Comparison of ENCODE assay signal across 7 cellular contexts in genomic region chr12:130162267-130162666, GRCh38. TPM values are rescaled to one million over a fixed set of nuclear protein-coding genes. Genes with fewer than 3 reads are reported as not detected.
DNase-seq lines count a peak whose midpoint lies in the region; ATAC-seq and TF ChIP-seq lines count a peak whose summit lies in the region.

A gene with protein sequence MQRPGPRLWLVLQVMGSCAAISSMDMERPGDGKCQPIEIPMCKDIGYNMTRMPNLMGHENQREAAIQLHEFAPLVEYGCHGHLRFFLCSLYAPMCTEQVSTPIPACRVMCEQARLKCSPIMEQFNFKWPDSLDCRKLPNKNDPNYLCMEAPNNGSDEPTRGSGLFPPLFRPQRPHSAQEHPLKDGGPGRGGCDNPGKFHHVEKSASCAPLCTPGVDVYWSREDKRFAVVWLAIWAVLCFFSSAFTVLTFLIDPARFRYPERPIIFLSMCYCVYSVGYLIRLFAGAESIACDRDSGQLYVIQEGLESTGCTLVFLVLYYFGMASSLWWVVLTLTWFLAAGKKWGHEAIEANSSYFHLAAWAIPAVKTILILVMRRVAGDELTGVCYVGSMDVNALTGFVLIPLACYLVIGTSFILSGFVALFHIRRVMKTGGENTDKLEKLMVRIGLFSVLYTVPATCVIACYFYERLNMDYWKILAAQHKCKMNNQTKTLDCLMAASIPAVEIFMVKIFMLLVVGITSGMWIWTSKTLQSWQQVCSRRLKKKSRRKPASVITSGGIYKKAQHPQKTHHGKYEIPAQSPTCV (plus strand): TSS chr12:130162464. CDS start chr12:130162943, 479 bp downstream.

- peaks cover 25% of the 10 kb centered on the region for H3K4me1 Mint-ChIP-seq in stimulated activated naive CD8-positive, alpha-beta T cell treated with anti-CD3 and anti-CD28 coated beads, Interleukin-15, amount 100 ng/mL, for 72 hours

- no peak for TF ChIP-seq CTCF in body of pancreas (IDR thresholded peaks at IDR 0.05)
- no peak for TF ChIP-seq CTCF in lower leg skin (IDR thresholded peaks at IDR 0.05)
- TF ChIP-seq CTCF in GM10248 (IDR thresholded peaks at IDR 0.05; ENCODE audit: control extremely low read depth, extremely low read depth, low read depth, missing control alignments): no peak

- no peaks in the 10 kb centered on the region for H3K9me3 ChIP-seq in body of pancreas

- H3K4me3 ChIP-seq in body of pancreas (no peak within 1 kb of the TSS), lower leg skin (ENCODE audit: low read depth, poor library complexity, severe bottlenecking) (peak within 1 kb of the TSS; percentile 34)

- peaks cover 0 to 3% of the 10 kb centered on the region in 2 donors for H3K27me3 ChIP-seq in body of pancreas

- ATAC-seq in body of pancreas (peak; percentile 69), HG03439 (IDR thresholded peaks at IDR 0.05; ENCODE audit: unreplicated experiment) (no peak), GM21576 (IDR thresholded peaks at IDR 0.05; ENCODE audit: unreplicated experiment) (no peak)
- ATAC-seq in stimulated activated naive CD8-positive, alpha-beta T cell treated with anti-CD3 and anti-CD28 coated beads, Interleukin-15, amount 100 ng/mL, for 72 hours: peak; percentile 61

- H3K27me3 Mint-ChIP-seq in stimulated activated naive CD8-positive, alpha-beta T cell treated with anti-CD3 and anti-CD28 coated beads, Interleukin-15, amount 100 ng/mL, for 72 hours: peaks cover 45% of the 10 kb centered on the region

- intact Hi-C loops in body of pancreas (cut with DNase I): no loop called here
- intact Hi-C loops in lower leg skin (cut with DNase I; ENCODE audit: low total_unique reads): no loop called here

- TF ChIP-seq POLR2A in body of pancreas (IDR thresholded peaks at IDR 0.05) (no peak), lower leg skin (IDR thresholded peaks at IDR 0.05) (no peak)

- no peaks in the 10 kb centered on the region for H3K9me3 Mint-ChIP-seq in stimulated activated naive CD8-positive, alpha-beta T cell treated with anti-CD3 and anti-CD28 coated beads, Interleukin-15, amount 100 ng/mL, for 72 hours

- H3K36me3 ChIP-seq in body of pancreas (replicated peaks in 1 of 2; ENCODE audit: insufficient read depth in 1 of 2, low read depth in 2 of 2): no peaks in the 10 kb centered on the region

- no peak within 1 kb of the TSS for H3K27ac Mint-ChIP-seq in stimulated activated naive CD8-positive, alpha-beta T cell treated with anti-CD3 and anti-CD28 coated beads, Interleukin-15, amount 100 ng/mL, for 72 hours

- POLR2A ChIA-PET in GM10248 (lab: Yijun Ruan, JAX): no interaction called here

- WGBS in body of pancreas, 2 donors: 1% methylated on average over 20 of the region's 51 CpGs; no CpG with 5 or more reads in 1 of the 2 donors
- WGBS in lower leg skin, 2 donors: 1 to 7% methylated on average over 3 to 33 of the region's 51 CpGs

- peak within 1 kb of the TSS; percentile 62 to 73 for H3K4me3 Mint-ChIP-seq in stimulated activated naive CD8-positive, alpha-beta T cell treated with anti-CD3 and anti-CD28 coated beads, Interleukin-15, amount 100 ng/mL, for 72 hours

- CTCF ChIA-PET in GM10248 (lab: Yijun Ruan, JAX): no interaction called here

- DNase-seq in NCI-H146 treated with DMSO at 0.1 percent for 48 hours (lab: John Stamatoyannopoulos, UW; ENCODE audit: unreplicated experiment) (peak; percentile 9), body of pancreas (peak in 3 of 4 donors; percentile 25 to 56 (median 29)), lower leg skin (ENCODE audit: low spot score in 2 of 2) (peak; percentile 58 to 92), GM10248 (ENCODE audit: extremely low spot score) (no peak)
- DNase-seq in stimulated activated naive CD8-positive, alpha-beta T cell treated with anti-CD3 and anti-CD28 coated beads, Interleukin-15, amount 100 ng/mL, for 72 hours: peak in 1 of 2 donors; percentile 11

- peaks cover 14% of the 10 kb centered on the region for H3K4me1 ChIP-seq in body of pancreas

- no peak within 1 kb of the TSS for H3K27ac ChIP-seq in body of pancreas

RNA-seq across cellular contexts. Expression of the gene that starts here (rescaled TPM):
- under 1 TPM; under 0.01 to 0.52 TPM for total RNA-seq in body of pancreas
- total RNA-seq in lower leg skin: 10 to 100 TPM; 11.0 to 33.2 (median 19.3) TPM

Comparison
In these comparisons a context has a peak if more than half of its experiments do, and no peak if none do; other contexts are left out.
1. RNA of the gene that starts here (total RNA-seq): 11.0 to 33.2 TPM in lower leg skin; under 0.01 to 0.52 TPM in body of pancreas; every median in the first group is over 4 times any median in the second.
2. Peak in DNase-seq and ATAC-seq in body of pancreas; RNA of the gene not detected or under 1 TPM.